In genomic region chr11:8768625-8769333, GRCh38 we compare ENCODE assay signal across 1 cellular context.
TF ChIP-seq lines count a peak whose summit lies in the region.

No MANE protein-coding gene starts in this region.

TF ChIP-seq in K562, 482 proteins besides CTCF, POLR2A, EP300 and RAD21 (continued from another document and continues in another):
- TF ChIP-seq CREB1 (IDR thresholded peaks at IDR 0.05), result no peak
- TF ChIP-seq CREB1 (CRISPR knock-in tag; IDR thresholded peaks at IDR 0.05), result no peak
- TF ChIP-seq THRAP3 (IDR thresholded peaks at IDR 0.05; ENCODE audit: borderline replicate concordance), result no peak
- TF ChIP-seq ZNF175 (CRISPR knock-in tag; IDR thresholded peaks at IDR 0.05; ENCODE audit: low read depth), result no peak
- TF ChIP-seq NCOA4 (IDR thresholded peaks at IDR 0.05; ENCODE audit: partially characterized antibody), result no peak
- TF ChIP-seq RUNX1 (IDR thresholded peaks at IDR 0.05; ENCODE audit: low read depth), result no peak
- no peak for TF ChIP-seq CSDE1 (IDR thresholded peaks at IDR 0.05)
- TF ChIP-seq ZNF785 (CRISPR knock-in tag; IDR thresholded peaks at IDR 0.05), result no peak
- no peak for TF ChIP-seq SRSF7 (optimal IDR thresholded peaks at IDR 0.05; ENCODE audit: low read depth, low read length)
- TF ChIP-seq CBX5 (IDR thresholded peaks at IDR 0.05; ENCODE audit: borderline replicate concordance, low read depth), result peak; percentile 27; the same call in 1 of the 2 replicates
- TF ChIP-seq ZNF512 (tag; IDR thresholded peaks at IDR 0.05), result no peak
- no peak for TF ChIP-seq CHD4 (IDR thresholded peaks at IDR 0.05; ENCODE audit: insufficient read depth, insufficient replicate concordance, low read depth, low read length, poor library complexity, severe bottlenecking)
- no peak for TF ChIP-seq U2AF1 (optimal IDR thresholded peaks at IDR 0.05; ENCODE audit: low read depth, low read length)
- TF ChIP-seq SIN3A (IDR thresholded peaks at IDR 0.05; ENCODE audit: borderline replicate concordance in 2 of 2, control insufficient read depth in 1 of 2, low read depth in 2 of 2, low read length in 2 of 2), result no peak
- no peak for TF ChIP-seq WHSC1 (IDR thresholded peaks at IDR 0.05; ENCODE audit: low read length)
- no peak for TF ChIP-seq OTX1 (CRISPR knock-in tag; IDR thresholded peaks at IDR 0.05)
- TF ChIP-seq KLF6 (CRISPR knock-in tag; IDR thresholded peaks at IDR 0.05; ENCODE audit: borderline replicate concordance), result no peak
- TF ChIP-seq RFX5 (IDR thresholded peaks at IDR 0.05; ENCODE audit: low read depth, low read length), result no peak
- TF ChIP-seq HMGXB4 (CRISPR knock-in tag; IDR thresholded peaks at IDR 0.05), result no peak
- TF ChIP-seq SMAD2 (IDR thresholded peaks at IDR 0.05; ENCODE audit: low read depth, low read length), result no peak
- no peak for TF ChIP-seq PHF8 (IDR thresholded peaks at IDR 0.05; ENCODE audit: borderline replicate concordance, low read length)
- no peak for TF ChIP-seq CCNT2 (IDR thresholded peaks at IDR 0.05; ENCODE audit: borderline replicate concordance, extremely low read depth, insufficient read length, low read depth, low read length)
- no peak for TF ChIP-seq SLC30A9 (CRISPR knock-in tag; IDR thresholded peaks at IDR 0.05)
- no peak for TF ChIP-seq NFIC (IDR thresholded peaks at IDR 0.05)
- TF ChIP-seq KDM2B (CRISPR knock-in tag; IDR thresholded peaks at IDR 0.05), result no peak
- TF ChIP-seq MEF2A (IDR thresholded peaks at IDR 0.05; ENCODE audit: control insufficient read depth, low read depth, low read length), result no peak
- TF ChIP-seq MCM5 (IDR thresholded peaks at IDR 0.05; ENCODE audit: low read depth), result no peak
- TF ChIP-seq ZBTB5 (IDR thresholded peaks at IDR 0.05), result no peak
- TF ChIP-seq KAT8 (IDR thresholded peaks at IDR 0.05; ENCODE audit: low read depth), result no peak
- no peak for TF ChIP-seq RAD51 (IDR thresholded peaks at IDR 0.05; ENCODE audit: borderline replicate concordance, low read depth)
- TF ChIP-seq ELF1 (tag; IDR thresholded peaks at IDR 0.05), result no peak
- no peak for TF ChIP-seq KHSRP (IDR thresholded peaks at IDR 0.05)
- no peak for TF ChIP-seq HDAC1 (IDR thresholded peaks at IDR 0.05)
- TF ChIP-seq BHLHE40 (IDR thresholded peaks at IDR 0.05; ENCODE audit: low read length), result no peak
- no peak for TF ChIP-seq ILK (tag; IDR thresholded peaks at IDR 0.05; ENCODE audit: borderline replicate concordance, low read depth)
- TF ChIP-seq TRIM24 (IDR thresholded peaks at IDR 0.05), result 0 out of 4 replicates have a peak, but pooled peaks of 1 of the 2 experiments have one; percentile 38
- no peak for TF ChIP-seq GABPB1 (CRISPR knock-in tag; IDR thresholded peaks at IDR 0.05)
- no peak for TF ChIP-seq KAT7 (CRISPR knock-in tag; IDR thresholded peaks at IDR 0.05; ENCODE audit: borderline replicate concordance)
- no peak for TF ChIP-seq ZNF263 (CRISPR knock-in tag; IDR thresholded peaks at IDR 0.05; ENCODE audit: borderline replicate concordance)
- TF ChIP-seq POLR2B (IDR thresholded peaks at IDR 0.05; ENCODE audit: low read depth, partially characterized antibody), result no peak
- no peak for TF ChIP-seq BRD4 (IDR thresholded peaks at IDR 0.05)
- TF ChIP-seq E2F6 (IDR thresholded peaks at IDR 0.05; ENCODE audit: borderline replicate concordance in 1 of 2, extremely low read depth in 1 of 2, insufficient read depth in 1 of 2, insufficient read length in 1 of 2, low read depth in 1 of 2, low read length in 1 of 2, poor library complexity in 1 of 2, severe bottlenecking in 1 of 2), result no peak
- TF ChIP-seq PATZ1 (CRISPR knock-in tag; IDR thresholded peaks at IDR 0.05; ENCODE audit: borderline replicate concordance), result no peak
- no peak for TF ChIP-seq TFAM (CRISPR knock-in tag; conservative IDR thresholded peaks at IDR 0.05)
- TF ChIP-seq KLF10 (CRISPR knock-in tag; IDR thresholded peaks at IDR 0.05), result no peak
- TF ChIP-seq CCAR2 (IDR thresholded peaks at IDR 0.05; ENCODE audit: low read depth, low read length), result no peak
- no peak for TF ChIP-seq YBX1 (IDR thresholded peaks at IDR 0.05)
- TF ChIP-seq CBX2 (IDR thresholded peaks at IDR 0.05; ENCODE audit: insufficient read depth, low read length, poor library complexity, severe bottlenecking), result no peak
- TF ChIP-seq ZNF518B (CRISPR knock-in tag; IDR thresholded peaks at IDR 0.05), result no peak
- TF ChIP-seq ARNT (IDR thresholded peaks at IDR 0.05), result no peak
- TF ChIP-seq MXI1 (IDR thresholded peaks at IDR 0.05; ENCODE audit: low read depth, low read length), result no peak
- TF ChIP-seq ZNF431 (CRISPR knock-in tag; IDR thresholded peaks at IDR 0.05), result no peak
- TF ChIP-seq ZNF699 (CRISPR knock-in tag; IDR thresholded peaks at IDR 0.05; ENCODE audit: insufficient replicate concordance), result no peak
- peak; percentile 69 for TF ChIP-seq ARID1B (IDR thresholded peaks at IDR 0.05)
- peak; percentile 65 for TF ChIP-seq MAFF (IDR thresholded peaks at IDR 0.05; ENCODE audit: low read length)
- no peak for TF ChIP-seq TEAD4 (IDR thresholded peaks at IDR 0.05; ENCODE audit: low read length)
- no peak for TF ChIP-seq TEAD4 (CRISPR knock-in tag; IDR thresholded peaks at IDR 0.05; ENCODE audit: borderline replicate concordance)
- TF ChIP-seq MNT (conservative IDR thresholded peaks at IDR 0.05), result no peak
- TF ChIP-seq ZNF764 (CRISPR knock-in tag; IDR thresholded peaks at IDR 0.05; ENCODE audit: low read depth), result no peak
- peak; percentile 83; the same call in 1 of the 2 replicates for TF ChIP-seq NFE2 (IDR thresholded peaks at IDR 0.05; ENCODE audit: low read depth)
- TF ChIP-seq SMARCA5 (IDR thresholded peaks at IDR 0.05), result no peak
- no peak for TF ChIP-seq HDAC3 (IDR thresholded peaks at IDR 0.05; ENCODE audit: borderline replicate concordance, partially characterized antibody)
- no peak for TF ChIP-seq POLR2AphosphoS2 (IDR thresholded peaks at IDR 0.05; ENCODE audit: low read length)
- no peak for TF ChIP-seq ZNF695 (CRISPR knock-in tag; IDR thresholded peaks at IDR 0.05)
- peak; percentile 67 for TF ChIP-seq ZNF384 (IDR thresholded peaks at IDR 0.05; ENCODE audit: low read depth, low read length)
- TF ChIP-seq MAFG (tag; conservative IDR thresholded peaks at IDR 0.05), result peak; percentile 74
- TF ChIP-seq ZBTB43 (CRISPR knock-in tag; IDR thresholded peaks at IDR 0.05), result no peak
- TF ChIP-seq CREM (IDR thresholded peaks at IDR 0.05; ENCODE audit: low read depth), result no peak
- TF ChIP-seq ZKSCAN8 (CRISPR knock-in tag; IDR thresholded peaks at IDR 0.05), result no peak
- no peak for TF ChIP-seq MCM3 (IDR thresholded peaks at IDR 0.05)
